ENCODE assay signal across 11 cellular contexts in the genomic region with DNA sequence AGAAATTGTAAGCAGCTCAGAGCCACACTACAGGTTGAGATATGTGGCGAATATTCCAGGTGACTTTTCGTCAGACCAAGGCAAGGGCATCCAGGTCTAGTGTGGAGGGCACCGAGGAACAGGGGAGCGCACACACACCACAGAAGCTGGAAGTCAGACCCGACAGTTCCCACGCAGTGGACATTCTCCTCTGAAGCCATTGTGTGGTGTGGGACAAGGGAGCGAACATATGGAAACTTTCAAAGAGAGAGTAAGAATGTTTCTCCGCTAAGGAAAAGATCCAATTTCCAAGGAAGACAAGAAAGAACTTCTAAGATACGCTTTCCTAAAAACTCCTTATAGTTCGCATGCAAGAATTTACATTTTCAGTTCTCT.
DNase-seq lines count a peak whose midpoint lies in the region; ATAC-seq and TF ChIP-seq lines count a peak whose summit lies in the region.
"Had no signal": no experiment of that assay in that cellular context is flagged by ENCODE, and none has a peak within 500 bp of the region (broad histone marks: within the 10 kb centered on the region; RNA-seq: fewer than 3 reads in every experiment).

No MANE protein-coding gene starts in this region.

- H3K36me3 ChIP-seq in BLaER1 treated with 17β-estradiol and CSF1 and Interleukin-3, amounts not matched to agents 10 nM and 100 nM = peaks cover 45 to 69% (median 63%) of the 10 kb centered on the region in 11 experiments
- H3K36me3 ChIP-seq in lower lobe of right lung (peaks cover 30% of the 10 kb centered on the region), skeletal muscle tissue (ENCODE audit: control insufficient read depth in 3 of 3, insufficient read depth in 3 of 3, low read length in 3 of 3) (peaks cover 0 to 2% (median 0%) of the 10 kb centered on the region in 3 donors)

- peaks cover 22% of the 10 kb centered on the region for H3K4me1 Mint-ChIP-seq in activated T-helper 1 cell treated with anti-CD3 and anti-CD28 coated beads, Interleukin-12 subunit alpha, Interleukin-12 subunit beta, Interleukin-2, Interleukin-4 antibody, amounts not matched to agents 30 ng/mL and 10 ng/mL and 1 ng/mL, durations not matched to agents 14 hours and 24 hours and 36 hours (ENCODE audit: low read depth)

- H3K4me3 Mint-ChIP-seq in activated T-helper 1 cell treated with anti-CD3 and anti-CD28 coated beads, Interleukin-12 subunit alpha, Interleukin-12 subunit beta, Interleukin-2, Interleukin-4 antibody, amounts not matched to agents 30 ng/mL and 10 ng/mL and 1 ng/mL, durations not matched to agents 14 hours and 24 hours and 36 hours = no peak overlapping the region
- H3K4me3 Mint-ChIP-seq: activated CD8-positive, alpha-beta memory T cell treated with anti-CD3 and anti-CD28 coated beads, Interleukin-2, amount 10 ng/mL, durations not matched to agents 7 days and 5 days; CD14-positive monocyte had no signal

- H3K27me3 ChIP-seq in BLaER1 treated with 17β-estradiol and CSF1 and Interleukin-3, amounts not matched to agents 10 nM and 100 nM = no peaks in the 10 kb centered on the region
- H3K27me3 ChIP-seq in lower lobe of right lung (ENCODE audit: low read depth) (no peaks in the 10 kb centered on the region), skeletal muscle tissue (ENCODE audit: control insufficient read depth in 3 of 3, insufficient read depth in 3 of 3, low read length in 3 of 3) (no peaks in the 10 kb centered on the region)

- peaks cover 19 to 70% (median 51%) of the 10 kb centered on the region in 10 experiments for H3K4me1 ChIP-seq in BLaER1 treated with 17β-estradiol and CSF1 and Interleukin-3, amounts not matched to agents 10 nM and 100 nM
- H3K4me1 ChIP-seq in lower lobe of right lung (peaks cover 9% of the 10 kb centered on the region), skeletal muscle tissue (ENCODE audit: control insufficient read depth in 3 of 3, insufficient read depth in 3 of 3, low read length in 3 of 3) (peaks cover 9 to 12% (median 11%) of the 10 kb centered on the region in 3 donors)

- peaks cover 1% of the 10 kb centered on the region for H3K36me3 Mint-ChIP-seq in activated T-helper 1 cell treated with anti-CD3 and anti-CD28 coated beads, Interleukin-12 subunit alpha, Interleukin-12 subunit beta, Interleukin-2, Interleukin-4 antibody, amounts not matched to agents 30 ng/mL and 10 ng/mL and 1 ng/mL, durations not matched to agents 14 hours and 24 hours and 36 hours (ENCODE audit: low read depth)

- H3K27ac ChIP-seq in BLaER1 treated with 17β-estradiol and CSF1 and Interleukin-3, amounts not matched to agents 10 nM and 100 nM = peak overlapping the region in 7 of 11 experiments; percentile 20 to 84 (median 61); a peak in 12 of 22 replicates
- peak overlapping the region; percentile 62 for H3K27ac ChIP-seq in lower lobe of right lung
- H3K27ac ChIP-seq in skeletal muscle tissue (ENCODE audit: low read depth, low read length) = peak overlapping the region; percentile 71

- peak overlapping the region; percentile 43 to 79 (median 69) for H3K4me2 ChIP-seq in BLaER1 treated with 17β-estradiol and CSF1 and Interleukin-3, amounts not matched to agents 10 nM and 100 nM

- no peak overlapping the region for H3K27ac Mint-ChIP-seq in activated T-helper 1 cell treated with anti-CD3 and anti-CD28 coated beads, Interleukin-12 subunit alpha, Interleukin-12 subunit beta, Interleukin-2, Interleukin-4 antibody, amounts not matched to agents 30 ng/mL and 10 ng/mL and 1 ng/mL, durations not matched to agents 14 hours and 24 hours and 36 hours
- H3K27ac Mint-ChIP-seq: activated CD8-positive, alpha-beta memory T cell treated with anti-CD3 and anti-CD28 coated beads, Interleukin-2, amount 10 ng/mL, durations not matched to agents 7 days and 5 days had no signal

- TF ChIP-seq CTCF in choroid plexus epithelial cell (conservative IDR thresholded peaks at IDR 0.05; ENCODE audit: low read depth, low read length) (no peak), lower lobe of right lung (IDR thresholded peaks at IDR 0.05) (no peak)

- H4K20me1 ChIP-seq in BLaER1 treated with 17β-estradiol and CSF1 and Interleukin-3, amounts not matched to agents 10 nM and 100 nM = peaks cover 5 to 58% (median 20%) of the 10 kb centered on the region in 11 experiments; a peak in 15 of 22 replicates

- no peak for ATAC-seq in lower lobe of right lung
- ATAC-seq: activated CD8-positive, alpha-beta memory T cell treated with anti-CD3 and anti-CD28 coated beads, Interleukin-2, amount 10 ng/mL, durations not matched to agents 7 days and 5 days had no signal

- peaks cover 7% of the 10 kb centered on the region for H3K27me3 Mint-ChIP-seq in activated T-helper 1 cell treated with anti-CD3 and anti-CD28 coated beads, Interleukin-12 subunit alpha, Interleukin-12 subunit beta, Interleukin-2, Interleukin-4 antibody, amounts not matched to agents 30 ng/mL and 10 ng/mL and 1 ng/mL, durations not matched to agents 14 hours and 24 hours and 36 hours (ENCODE audit: insufficient read depth)

- intact Hi-C loops in lower lobe of right lung (cut with DNase I) = no loop called here
- intact Hi-C loops in activated T-helper 1 cell treated with anti-CD3 and anti-CD28 coated beads, Interleukin-12 subunit alpha, Interleukin-12 subunit beta, Interleukin-2, Interleukin-4 antibody, amounts not matched to agents 30 ng/mL and 10 ng/mL and 1 ng/mL, durations not matched to agents 14 hours and 24 hours and 36 hours (cut with micrococcal nuclease) = no loop called here

- peak overlapping the region in 5 of 10 experiments; percentile 11 to 53 (median 24); a peak in 5 of 20 replicates for H3K4me3 ChIP-seq in BLaER1 treated with 17β-estradiol and CSF1 and Interleukin-3, amounts not matched to agents 10 nM and 100 nM
- peak overlapping the region; percentile 38 for H3K4me3 ChIP-seq in choroid plexus epithelial cell (ENCODE audit: low read depth, low read length)
- H3K4me3 ChIP-seq in lower lobe of right lung = no peak overlapping the region
- peak overlapping the region; percentile 80 to 86 (median 85) for H3K4me3 ChIP-seq in skeletal muscle tissue (ENCODE audit: low read length in 3 of 3)

- DNase-seq in choroid plexus epithelial cell (ENCODE audit: low read depth) (no peak), lower lobe of right lung (no peak), H4 (ENCODE audit: low spot score) (no peak), NCI-H2227 treated with DMSO at 0.1 percent for 48 hours (lab: John Stamatoyannopoulos, UW) (no peak)
- DNase-seq in activated CD8-positive, alpha-beta memory T cell treated with anti-CD3 and anti-CD28 coated beads, Interleukin-2, amount 50 U/mL, for 48 hours = no peak
- no peak for DNase-seq in activated T-helper 1 cell treated with anti-CD3 and anti-CD28 coated beads, Interleukin-12 subunit alpha, Interleukin-12 subunit beta, Interleukin-2, Interleukin-4 antibody, amounts not matched to agents 30 ng/mL and 10 ng/mL and 1 ng/mL, durations not matched to agents 14 hours and 24 hours and 36 hours (ENCODE audit: low spot score)
- DNase-seq: activated CD8-positive, alpha-beta memory T cell treated with anti-CD3 and anti-CD28 coated beads, Interleukin-2, amount 10 ng/mL, durations not matched to agents 7 days and 5 days; NCI-H524 had no signal

- H3K9ac ChIP-seq in BLaER1 treated with 17β-estradiol and CSF1 and Interleukin-3, amounts not matched to agents 10 nM and 100 nM = peak overlapping the region in 5 of 11 experiments; percentile 18 to 77 (median 67); a peak in 10 of 22 replicates
- H3K9ac ChIP-seq in skeletal muscle tissue (ENCODE audit: low read depth in 1 of 3, low read length in 3 of 3) = peak overlapping the region; percentile 42 to 82 (median 81)

- H3K9me3 Mint-ChIP-seq in activated T-helper 1 cell treated with anti-CD3 and anti-CD28 coated beads, Interleukin-12 subunit alpha, Interleukin-12 subunit beta, Interleukin-2, Interleukin-4 antibody, amounts not matched to agents 30 ng/mL and 10 ng/mL and 1 ng/mL, durations not matched to agents 14 hours and 24 hours and 36 hours = no peaks in the 10 kb centered on the region

- H3K9me3 ChIP-seq in BLaER1 treated with 17β-estradiol and CSF1 and Interleukin-3, amounts not matched to agents 10 nM and 100 nM (replicated peaks in 1 of 11) = peaks cover 7 to 16% (median 11%) of the 10 kb centered on the region in 11 experiments; a peak in 21 of 22 replicates
- H3K9me3 ChIP-seq in lower lobe of right lung (no peaks in the 10 kb centered on the region), skeletal muscle tissue (ENCODE audit: control insufficient read depth in 3 of 3, low read length in 3 of 3) (no peaks in the 10 kb centered on the region)
